8 cellular contexts compared by ENCODE assay signal in genomic region chr3:13301295-13301987, GRCh38.
A peak's percentile ranks its signal among the peaks of the same experiment; 100 is the strongest.
DNase-seq lines count a peak whose midpoint lies in the region; ATAC-seq lines count a peak whose summit lies in the region.

No MANE protein-coding gene starts in this region.

- H3K27ac ChIP-seq in iPS-20b (ENCODE audit: low read length): peak overlapping the region; percentile 59

- peak overlapping the region; percentile 50; the same call in 1 of the 2 replicates for H3K9ac ChIP-seq in iPS-20b (ENCODE audit: low read depth, low read length)

- H3K9me3 ChIP-seq in iPS-20b (ENCODE audit: insufficient read depth, low read depth, low read length): no peaks in the 10 kb centered on the region

- DNase-seq in GM03348 (ENCODE audit: low spot score) (peak; percentile 69), SKM-1 treated with dmso at 0.1 percent for 144 hours (lab: John Stamatoyannopoulos, UW; ENCODE audit: unreplicated experiment) (peak; percentile 88), NCI-H187 treated with DMSO at 0.1 percent for 48 hours (lab: John Stamatoyannopoulos, UW) (no peak), NCI-H2081 (lab: John Stamatoyannopoulos, UW) (no peak), NCI-H1694 treated with DMSO at 0.1 percent for 48 hours (lab: John Stamatoyannopoulos, UW) (no peak), D341Med (ENCODE audit: low spot score) (no peak)

- no peaks in the 10 kb centered on the region for H3K36me3 ChIP-seq in iPS-20b (ENCODE audit: insufficient read depth, low read depth, low read length)

- ATAC-seq in HG03432 (IDR thresholded peaks at IDR 0.05; ENCODE audit: unreplicated experiment): peak; percentile 78

- H3K4me1 ChIP-seq in iPS-20b (ENCODE audit: insufficient read depth, low read length): peaks cover 24% of the 10 kb centered on the region; the same call in 1 of the 2 replicates

- H3K4me3 ChIP-seq in iPS-20b (ENCODE audit: low read length): peak overlapping the region; percentile 11; the same call in 1 of the 2 replicates

- H3K27me3 ChIP-seq in iPS-20b (ENCODE audit: insufficient read depth, low read length): no peaks in the 10 kb centered on the region

Comparison
In these comparisons a context has a peak if more than half of its experiments do, and no peak if none do; other contexts are left out.
1. DNase-seq: peak in GM03348 (single experiment) and SKM-1 treated with dmso at 0.1 percent for 144 hours (single experiment); none in NCI-H187 treated with DMSO at 0.1 percent for 48 hours (single experiment), NCI-H2081 (0 of 2), NCI-H1694 treated with DMSO at 0.1 percent for 48 hours (single experiment) and D341Med (single experiment).